In the genomic region with DNA sequence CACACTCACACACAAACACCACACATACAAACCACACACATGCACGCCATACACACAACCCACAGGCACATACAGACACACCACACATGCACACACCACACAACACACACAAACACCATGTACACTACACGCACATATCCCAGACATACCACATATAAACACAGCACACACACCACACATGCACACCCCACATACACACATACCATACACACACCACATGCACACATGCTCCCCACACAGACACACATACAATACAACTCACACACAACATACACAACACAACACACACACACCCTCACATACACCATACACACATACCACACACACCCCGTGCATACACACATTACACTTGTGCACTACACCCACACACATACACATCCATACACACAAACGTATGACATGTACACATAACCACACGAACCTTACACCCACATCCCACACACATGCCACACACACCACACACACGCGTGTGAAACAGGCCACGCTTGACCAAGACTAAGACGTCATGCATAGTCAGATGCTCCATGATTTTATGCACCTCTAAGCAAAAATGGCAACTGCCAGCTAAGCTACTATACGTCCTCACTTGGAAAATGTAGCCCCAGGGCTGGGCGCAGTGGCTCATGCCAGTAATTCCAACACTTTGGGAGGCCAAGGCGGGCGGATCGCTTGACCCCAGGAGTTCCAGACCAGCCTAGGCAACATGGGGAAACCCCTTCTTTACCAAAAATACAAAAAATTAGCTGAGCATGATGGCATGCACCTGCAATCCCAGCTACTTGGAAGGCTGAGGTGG, we compare ENCODE assay signal across 21 cellular contexts.
A peak's percentile ranks its signal among the peaks of the same experiment; 100 is the strongest.
DNase-seq lines count a peak whose midpoint lies in the region; ATAC-seq, FAIRE-seq and TF ChIP-seq lines count a peak whose summit lies in the region.
"Had no signal": no experiment of that assay in that cellular context is flagged by ENCODE, and none has a peak within 500 bp of the region (broad histone marks: within the 10 kb centered on the region; RNA-seq: fewer than 3 reads in every experiment).

No MANE protein-coding gene starts in this region.

- ATAC-seq in Panc1 = no peak
- no peak for ATAC-seq in HG02870 (IDR thresholded peaks at IDR 0.05; ENCODE audit: unreplicated experiment)
- ATAC-seq in GM18858 (IDR thresholded peaks at IDR 0.05; ENCODE audit: unreplicated experiment) = no peak
- ATAC-seq: HCT116 had no signal

- H3K9me3 ChIP-seq in Panc1 (ENCODE audit: control insufficient read depth, insufficient read depth, low read depth, low read length) (no peaks in the 10 kb centered on the region), H1 (ENCODE audit: insufficient read depth in 2 of 2, low read depth in 1 of 2, low read length in 1 of 2) (no peaks in the 10 kb centered on the region; a peak in 1 of 4 replicates)
- H3K9me3 ChIP-seq: SK-N-SH had no signal

- H3K36me3 ChIP-seq in Panc1 (ENCODE audit: control insufficient read depth, insufficient read depth, low read length) (no peaks in the 10 kb centered on the region), H1 (ENCODE audit: control insufficient read depth in 2 of 4, insufficient read depth in 4 of 4, low read length in 3 of 4) (no peaks in the 10 kb centered on the region)

- no peak for TF ChIP-seq CTCF in Panc1 (IDR thresholded peaks at IDR 0.05)
- no peak for TF ChIP-seq CTCF in H1 (IDR thresholded peaks at IDR 0.05; ENCODE audit: control extremely low read depth in 1 of 3, insufficient read depth in 1 of 3, low read depth in 1 of 3, low read length in 3 of 3)

- CTCF ChIA-PET in Panc1 (lab: Charles Lee) (interaction anchor here (0.7 kb wide), 1 partner anchor 8 kb away, joined by 8 read pairs; no protein-coding TSS in a partner anchor), H1 (lab: Charles Lee; ENCODE audit: partially characterized antibody) (interaction anchor here (1.3 kb wide), 1 partner anchor 174 kb away, joined by 5 read pairs; no protein-coding TSS in a partner anchor)

- H3K4me1 ChIP-seq in Panc1 (ENCODE audit: control insufficient read depth, insufficient read depth, low read length) (peaks cover 33% of the 10 kb centered on the region), H1 (replicated peaks in 1 of 4; ENCODE audit: control insufficient read depth in 3 of 4, insufficient read depth in 4 of 4, low read length in 3 of 4) (peaks cover 3 to 10% (median 6%) of the 10 kb centered on the region in 4 experiments; a peak in 5 of 7 replicates)

- H4K20me1 ChIP-seq in H1 (replicated peaks in 1 of 2; ENCODE audit: control insufficient read depth in 1 of 2, insufficient read depth in 2 of 2, low read length in 2 of 2) = peaks cover 0 to 13% of the 10 kb centered on the region in 2 experiments

- H3K27ac ChIP-seq in Panc1 (ENCODE audit: low read length) (peak overlapping the region; percentile 82), H1 (ENCODE audit: low read depth, low read length) (no peak overlapping the region)
- H3K27ac ChIP-seq: KMS-11 had no signal

- H3K18ac ChIP-seq in H1 (ENCODE audit: extremely low read depth, low read length) = no peak overlapping the region

- DNase-seq in ELF-1 (ENCODE audit: low read depth, low spot score) = peak; percentile 30
- DNase-seq in Panc1 (ENCODE audit: low read depth, low spot score) = no peak
- DNase-seq in H1 (ENCODE audit: low read depth in 1 of 2, low spot score in 2 of 2) = no peak
- DNase-seq in renal cortical epithelial cell (ENCODE audit: low read depth) = peak; percentile 10
- no peak for DNase-seq in NCI-H1694 (lab: John Stamatoyannopoulos, UW)
- DNase-seq: ACHN, C1 segment of cervical spinal cord, DMS79, MV-4-11, NCI-H187 treated with DMSO at 0.1 percent for 48 hours, NCI-H226, NCI-H524, NCI-H82, OCI-M1, SHP77 treated with DMSO at 0.1 percent for 48 hours, SK-N-SH had no signal

- TF ChIP-seq RAD21 in H1 (IDR thresholded peaks at IDR 0.05 in 1 of 2, conservative IDR thresholded peaks at IDR 0.05 in 1 of 2; ENCODE audit: low read depth in 2 of 2, low read length in 2 of 2) = no peak

- TF ChIP-seq EP300 in H1 (IDR thresholded peaks at IDR 0.05; ENCODE audit: borderline replicate concordance in 1 of 2, low read depth in 2 of 2, low read length in 2 of 2) = no peak

- H3K79me1 ChIP-seq in H1 (ENCODE audit: low read depth, low read length) = peaks cover 5% of the 10 kb centered on the region

- H2BK20ac ChIP-seq in H1 (ENCODE audit: low read length) = 0 out of 2 replicates have a peak overlapping the region, but pooled peaks have one; percentile 13

- H3K4me2 ChIP-seq in H1 (ENCODE audit: insufficient read depth in 1 of 2, low read depth in 2 of 2, low read length in 2 of 2) = no peak overlapping the region
- H3K4me2 ChIP-seq: KMS-11, SK-N-SH had no signal

- intact Hi-C loops in Panc1 (cut with micrococcal nuclease; ENCODE audit: unreplicated experiment) = loop anchor here (10.0 kb wide), 1 partner anchor 61 kb away; no protein-coding TSS in a partner anchor

- 90% methylated on average over 14 of the region's 14 CpGs; no CpG with 5 or more reads in 1 of the 2 experiments for WGBS in H1 (ENCODE audit: extremely low coverage in 1 of 2, insufficient coverage in 1 of 2, insufficient read length in 1 of 2, insufficient replicate concordance in 2 of 2, low coverage in 1 of 2, low lambda C conversion rate in 2 of 2, missing lambda C conversion rate in 1 of 2), 2 experiments

- peak overlapping the region; percentile 65 for H3K4ac ChIP-seq in H1 (replicated peaks; ENCODE audit: insufficient read length, low read depth, low read length)

- no peak for FAIRE-seq in H1 (lab: Jason Lieb, UNC)
- FAIRE-seq: GM19239 had no signal

- in situ Hi-C loops in Panc1 (cut with HindIII; ENCODE audit: low pct_unique_long_range_greater_than_20kb, low sequenced_read_pairs) = no loop called here

- peak overlapping the region; percentile 32; the same call in 1 of the 2 replicates for H2BK12ac ChIP-seq in H1 (ENCODE audit: low read depth, low read length)

- peak overlapping the region; percentile 21 for H2BK120ac ChIP-seq in H1 (replicated peaks; ENCODE audit: low read depth, low read length)

- H3K14ac ChIP-seq in H1 (ENCODE audit: insufficient read length) = peak overlapping the region; percentile 1

- H3K4me3 ChIP-seq in Panc1 (ENCODE audit: low read depth in 2 of 2, low read length in 2 of 2) (no peak overlapping the region), H1 (ENCODE audit: extremely low read depth in 1 of 4, insufficient read depth in 2 of 4, low read depth in 3 of 4, low read length in 4 of 4) (no peak overlapping the region)

- no peak overlapping the region for H4K5ac ChIP-seq in H1 (ENCODE audit: insufficient read length, low read depth, low read length)

- no peak overlapping the region for H2AFZ ChIP-seq in H1 (ENCODE audit: low read length)

- H4K8ac ChIP-seq in H1 (ENCODE audit: extremely low read depth, insufficient read depth, low read length) = peak overlapping the region; percentile 51

- TF ChIP-seq POLR2A in H1 (IDR thresholded peaks at IDR 0.05; ENCODE audit: control extremely low read depth in 1 of 2, low read depth in 2 of 2, low read length in 2 of 2) = no peak

- H3K79me2 ChIP-seq in H1 (ENCODE audit: control insufficient read depth in 1 of 2, insufficient read depth in 2 of 2, low read length in 2 of 2) = no peaks in the 10 kb centered on the region

- peak overlapping the region; percentile 44 for H4K91ac ChIP-seq in H1 (replicated peaks; ENCODE audit: insufficient read length, low read length)

- H2BK5ac ChIP-seq in H1 (ENCODE audit: low read depth, low read length) = no peak overlapping the region

- POLR2A ChIA-PET in Panc1 (lab: Charles Lee) = no interaction called here
- POLR2A ChIA-PET in H1 (lab: Charles Lee; ENCODE audit: partially characterized antibody) = no interaction called here

- peaks cover 15% of the 10 kb centered on the region; the same call in 1 of the 2 replicates for H3K23me2 ChIP-seq in H1 (ENCODE audit: low read depth, low read length)

- no peak overlapping the region for H3K9ac ChIP-seq in H1 (replicated peaks in 1 of 4; ENCODE audit: extremely low read depth in 1 of 4, low read depth in 3 of 4, low read length in 3 of 4)
- H3K9ac ChIP-seq: KMS-11, SK-N-SH had no signal

- H3K23ac ChIP-seq in H1 (ENCODE audit: insufficient read length) = no peak overlapping the region

- peak overlapping the region; percentile 94 for H2AK5ac ChIP-seq in H1 (ENCODE audit: low read depth, low read length)

- no TSS peak for BruUV-seq in Panc1 (replicated peaks; lab: Mats Ljungman, UMichigan)

- H3K27me3 ChIP-seq in Panc1 (ENCODE audit: control insufficient read depth, insufficient read depth, low read length) (no peaks in the 10 kb centered on the region), H1 (replicated peaks in 1 of 4; ENCODE audit: control insufficient read depth in 3 of 4, extremely low read depth in 1 of 4, insufficient read depth in 3 of 4, low read length in 3 of 4) (no peaks in the 10 kb centered on the region; a peak in 1 of 7 replicates)

- peak overlapping the region; percentile 98 for H3K56ac ChIP-seq in H1 (replicated peaks; ENCODE audit: insufficient read length, low read depth, low read length)

- peak overlapping the region; percentile 5; the same call in 1 of the 2 replicates for H2BK15ac ChIP-seq in H1 (ENCODE audit: low read length)

TF ChIP-seq in H1, 55 proteins besides CTCF, POLR2A, EP300 and RAD21:
- no peak for TF ChIP-seq CHD2 (IDR thresholded peaks at IDR 0.05; ENCODE audit: low read length)
- no peak for TF ChIP-seq GABPA (IDR thresholded peaks at IDR 0.05; ENCODE audit: borderline replicate concordance, insufficient read depth, low read length)
- no peak for TF ChIP-seq SAP30 (IDR thresholded peaks at IDR 0.05; ENCODE audit: insufficient read depth, insufficient replicate concordance, low read length)
- TF ChIP-seq CHD1 (IDR thresholded peaks at IDR 0.05; ENCODE audit: low read depth, low read length) = no peak
- TF ChIP-seq EGR1 (IDR thresholded peaks at IDR 0.05; ENCODE audit: borderline replicate concordance, low read depth, low read length) = no peak
- TF ChIP-seq SP1 (IDR thresholded peaks at IDR 0.05; ENCODE audit: low read depth, low read length) = no peak
- TF ChIP-seq CREB1 (IDR thresholded peaks at IDR 0.05) = no peak
- no peak for TF ChIP-seq HDAC2 (IDR thresholded peaks at IDR 0.05; ENCODE audit: borderline replicate concordance in 1 of 2, low read depth in 2 of 2, low read length in 2 of 2)
- TF ChIP-seq, protein P1, sequence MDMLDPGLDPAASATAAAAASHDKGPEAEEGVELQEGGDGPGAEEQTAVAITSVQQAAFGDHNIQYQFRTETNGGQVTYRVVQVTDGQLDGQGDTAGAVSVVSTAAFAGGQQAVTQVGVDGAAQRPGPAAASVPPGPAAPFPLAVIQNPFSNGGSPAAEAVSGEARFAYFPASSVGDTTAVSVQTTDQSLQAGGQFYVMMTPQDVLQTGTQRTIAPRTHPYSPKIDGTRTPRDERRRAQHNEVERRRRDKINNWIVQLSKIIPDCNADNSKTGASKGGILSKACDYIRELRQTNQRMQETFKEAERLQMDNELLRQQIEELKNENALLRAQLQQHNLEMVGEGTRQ (IDR thresholded peaks at IDR 0.05; ENCODE audit: low read length) = no peak
- no peak for TF ChIP-seq CTBP2 (IDR thresholded peaks at IDR 0.05; ENCODE audit: borderline replicate concordance, insufficient read depth, insufficient read length, low read length)
TF ChIP-seq in H1: peak in this region for 0.

Comparison
In these comparisons a context has a peak if more than half of its experiments do, and no peak if none do; other contexts are left out.
1. DNase-seq: peak in ELF-1 (single experiment) and renal cortical epithelial cell (single experiment); none in Panc1 (single experiment), H1 (0 of 2) and NCI-H1694 (single experiment).